ENCODE assay signal across 8 cellular contexts in genomic region chr15:75694241-75695182, GRCh38. TPM values are rescaled to one million over a fixed set of nuclear protein-coding genes. Genes with fewer than 3 reads are reported as not detected.
DNase-seq lines count a peak whose midpoint lies in the region; ATAC-seq and TF ChIP-seq lines count a peak whose summit lies in the region.

No MANE protein-coding gene starts in this region.

- 42% methylated on average over 20 of the region's 20 CpGs for WGBS in HUES64
- WGBS in esophagus, 2 donors = 13 to 14% methylated on average over 20 of the region's 20 CpGs

- H3K4me2 ChIP-seq in DND-41 (ENCODE audit: insufficient read depth, low read length) = no peak overlapping the region

- no peaks in the 10 kb centered on the region for H3K79me2 ChIP-seq in DND-41 (ENCODE audit: insufficient read depth, low read length)

- H3K9me3 ChIP-seq in DND-41 (ENCODE audit: insufficient read depth, low read length, severe bottlenecking) = no peaks in the 10 kb centered on the region
- H3K9me3 ChIP-seq in HUES64 (ENCODE audit: insufficient read depth, low read depth, low read length) = no peaks in the 10 kb centered on the region
- no peaks in the 10 kb centered on the region for H3K9me3 ChIP-seq in esophagus (ENCODE audit: control insufficient read depth in 2 of 2, insufficient read depth in 1 of 2, low read depth in 1 of 2, low read length in 1 of 2)
- no peaks in the 10 kb centered on the region for H3K9me3 ChIP-seq in mucosa of rectum (ENCODE audit: control insufficient read depth in 2 of 2, low read length in 2 of 2)

- no peaks in the 10 kb centered on the region for H3K27me3 ChIP-seq in DND-41 (ENCODE audit: insufficient read depth, low read length, poor library complexity)
- H3K27me3 ChIP-seq in HUES64 (ENCODE audit: insufficient read depth, low read length) = no peaks in the 10 kb centered on the region
- H3K27me3 ChIP-seq in esophagus (ENCODE audit: control insufficient read depth in 1 of 2, insufficient read depth in 2 of 2, low read length in 2 of 2) = no peaks in the 10 kb centered on the region
- no peaks in the 10 kb centered on the region for H3K27me3 ChIP-seq in mucosa of rectum (ENCODE audit: control insufficient read depth in 2 of 2, insufficient read depth in 2 of 2, low read length in 2 of 2)

- no peak for ATAC-seq in DND-41 (ENCODE audit: insufficient read depth, low read depth)
- no peak for ATAC-seq in GM18502 (IDR thresholded peaks at IDR 0.05; ENCODE audit: poor library complexity, unreplicated experiment)
- no peak for ATAC-seq in HG03565 (IDR thresholded peaks at IDR 0.05; ENCODE audit: unreplicated experiment)

- H3K27ac ChIP-seq in DND-41 (ENCODE audit: low read length) = no peak overlapping the region
- H3K27ac ChIP-seq in HUES64 (ENCODE audit: low read depth, low read length) = peak overlapping the region; percentile 36; the same call in 1 of the 2 replicates
- H3K27ac ChIP-seq in esophagus (ENCODE audit: low read depth in 2 of 2, low read length in 1 of 2) = peak overlapping the region; percentile 72 to 73
- peak overlapping the region; percentile 21 to 68 for H3K27ac ChIP-seq in mucosa of rectum (ENCODE audit: low read depth in 2 of 2, low read length in 2 of 2)

- H3K4me3 ChIP-seq in DND-41 (ENCODE audit: low read depth in 1 of 2, low read length in 2 of 2) (no peak overlapping the region), HUES64 (ENCODE audit: low read length) (no peak overlapping the region), esophagus (ENCODE audit: low read depth in 1 of 2, low read length in 2 of 2) (no peak overlapping the region), mucosa of rectum (ENCODE audit: low read length in 2 of 2) (no peak overlapping the region)

- no peaks in the 10 kb centered on the region for H3K36me3 ChIP-seq in DND-41 (ENCODE audit: insufficient read depth, low read length)
- H3K36me3 ChIP-seq in HUES64 (ENCODE audit: insufficient read depth, low read length) = no peaks in the 10 kb centered on the region
- no peaks in the 10 kb centered on the region for H3K36me3 ChIP-seq in esophagus (ENCODE audit: control insufficient read depth in 2 of 2, insufficient read depth in 2 of 2, low read length in 1 of 2)
- no peaks in the 10 kb centered on the region for H3K36me3 ChIP-seq in mucosa of rectum (ENCODE audit: control insufficient read depth in 2 of 2, insufficient read depth in 2 of 2, low read length in 2 of 2)

- H3K4me1 ChIP-seq in DND-41 (ENCODE audit: insufficient read depth, low read length) (no peaks in the 10 kb centered on the region), HUES64 (ENCODE audit: insufficient read depth, low read length) (peaks cover 16% of the 10 kb centered on the region), esophagus (ENCODE audit: control insufficient read depth in 2 of 2, insufficient read depth in 2 of 2, low read length in 1 of 2) (peaks cover 7 to 24% of the 10 kb centered on the region in 2 donors), mucosa of rectum (ENCODE audit: control insufficient read depth in 2 of 2, insufficient read depth in 2 of 2, low read length in 2 of 2) (peaks cover 7 to 15% of the 10 kb centered on the region in 2 donors)

- no peak overlapping the region for H3K9ac ChIP-seq in DND-41 (ENCODE audit: low read depth, low read length)
- no peak overlapping the region for H3K9ac ChIP-seq in HUES64 (ENCODE audit: low read depth, low read length)
- H3K9ac ChIP-seq in mucosa of rectum (ENCODE audit: low read depth in 1 of 2, low read length in 2 of 2) = peak overlapping the region in 1 of 2 donors; percentile 19

- DNase-seq in DND-41 (peak; percentile 12), SK-N-DZ (ENCODE audit: low spot score) (peak; percentile 81)
- DNase-seq in NK-92 treated with Interleukin-12 subunit alpha and Interleukin-12 subunit beta, amount 100 ng/mL, for 24 hours (lab: John Stamatoyannopoulos, UW) = no peak

- H2AFZ ChIP-seq in DND-41 (ENCODE audit: low read depth, low read length) = no peak overlapping the region

- H4K20me1 ChIP-seq in DND-41 (ENCODE audit: insufficient read depth, low read length) = no peaks in the 10 kb centered on the region

- peak; percentile 27 for TF ChIP-seq CTCF in DND-41 (IDR thresholded peaks at IDR 0.05; ENCODE audit: borderline replicate concordance, extremely low read depth, low read length, poor library complexity, severe bottlenecking)

RNA-seq across cellular contexts. Expression of gene CSPG4, which starts 18.1 kb away (rescaled TPM):
- polyA plus RNA-seq in HUES64 (2013, experiment 1 of 2) = 1.2 TPM
- 2.0 TPM for polyA plus RNA-seq in HUES64 (2013, experiment 2 of 2)
- polyA plus RNA-seq in SK-N-DZ (2014; cell fraction: cytosol; rRNA removed) = 2.3 and 2.6 TPM in 2 replicates
- 1.7 and 2.3 TPM in 2 replicates for polyA plus RNA-seq in SK-N-DZ (2014; cell fraction: nucleus; rRNA removed)
- polyA plus RNA-seq in esophagus = 1 to 10 TPM; 3.0 to 4.0 TPM

RNA-seq across cellular contexts. Expression of gene SNX33, which starts 46.8 kb away (rescaled TPM):
- 11.3 TPM for polyA plus RNA-seq in HUES64 (2013, experiment 1 of 2)
- polyA plus RNA-seq in HUES64 (2013, experiment 2 of 2) = 14.6 TPM
- polyA plus RNA-seq in SK-N-DZ (2014; cell fraction: cytosol; rRNA removed) = 3.5 and 4.2 TPM in 2 replicates
- polyA plus RNA-seq in SK-N-DZ (2014; cell fraction: nucleus; rRNA removed) = 7.1 and 10.5 TPM in 2 replicates
- polyA plus RNA-seq in esophagus = 10 to 100 TPM; 24.0 to 43.4 TPM

RNA-seq across cellular contexts. Expression of gene IMP3, which starts 54.5 kb away (rescaled TPM):
- polyA plus RNA-seq in HUES64 (2013, experiment 1 of 2) = 71.2 TPM
- polyA plus RNA-seq in HUES64 (2013, experiment 2 of 2) = 64.5 TPM
- polyA plus RNA-seq in SK-N-DZ (2014; cell fraction: cytosol; rRNA removed) = 206 and 226 TPM in 2 replicates
- 135 and 163 TPM in 2 replicates for polyA plus RNA-seq in SK-N-DZ (2014; cell fraction: nucleus; rRNA removed)
- 10 to 100 TPM; 59.4 to 91.1 TPM for polyA plus RNA-seq in esophagus
